In the genomic region with DNA sequence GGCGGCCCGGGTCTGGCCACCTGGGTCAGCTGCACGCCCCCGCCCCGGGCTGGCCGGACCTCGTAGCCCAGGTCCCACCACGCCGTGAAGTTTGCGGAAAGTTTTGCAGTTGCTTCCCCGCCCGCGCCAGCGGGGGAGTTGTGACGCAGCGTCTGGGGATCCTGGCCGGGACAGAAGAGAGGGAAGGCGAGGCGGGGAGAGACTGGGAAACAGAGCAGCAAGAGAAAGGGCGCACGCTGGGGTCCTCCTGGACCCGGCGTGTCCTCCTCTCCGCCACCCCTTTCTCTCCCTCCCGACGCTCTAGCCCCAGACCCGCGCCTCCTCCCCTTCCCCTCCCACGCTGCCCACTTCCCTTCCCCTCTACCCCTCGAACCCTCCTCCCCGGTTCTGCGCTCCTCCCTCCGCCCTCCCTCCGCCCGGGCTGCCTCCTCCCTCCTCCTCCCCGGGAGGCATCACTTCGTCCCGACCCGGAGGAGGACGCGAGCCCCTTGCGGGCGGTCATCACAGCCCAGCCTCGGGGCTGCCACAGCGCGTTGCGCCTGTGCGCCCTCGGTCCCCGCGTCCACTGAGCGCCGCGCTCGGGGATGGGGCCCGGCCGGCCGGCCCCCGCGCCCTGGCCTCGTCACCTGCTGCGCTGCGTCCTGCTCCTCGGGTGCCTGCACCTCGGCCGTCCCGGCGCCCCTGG, we compare ENCODE assay signal across 8 cellular contexts. TPM values are rescaled to one million over a fixed set of nuclear protein-coding genes. Genes with fewer than 3 reads are reported as not detected.
DNase-seq lines count a peak whose midpoint lies in the region; ATAC-seq and TF ChIP-seq lines count a peak whose summit lies in the region.

A gene with protein sequence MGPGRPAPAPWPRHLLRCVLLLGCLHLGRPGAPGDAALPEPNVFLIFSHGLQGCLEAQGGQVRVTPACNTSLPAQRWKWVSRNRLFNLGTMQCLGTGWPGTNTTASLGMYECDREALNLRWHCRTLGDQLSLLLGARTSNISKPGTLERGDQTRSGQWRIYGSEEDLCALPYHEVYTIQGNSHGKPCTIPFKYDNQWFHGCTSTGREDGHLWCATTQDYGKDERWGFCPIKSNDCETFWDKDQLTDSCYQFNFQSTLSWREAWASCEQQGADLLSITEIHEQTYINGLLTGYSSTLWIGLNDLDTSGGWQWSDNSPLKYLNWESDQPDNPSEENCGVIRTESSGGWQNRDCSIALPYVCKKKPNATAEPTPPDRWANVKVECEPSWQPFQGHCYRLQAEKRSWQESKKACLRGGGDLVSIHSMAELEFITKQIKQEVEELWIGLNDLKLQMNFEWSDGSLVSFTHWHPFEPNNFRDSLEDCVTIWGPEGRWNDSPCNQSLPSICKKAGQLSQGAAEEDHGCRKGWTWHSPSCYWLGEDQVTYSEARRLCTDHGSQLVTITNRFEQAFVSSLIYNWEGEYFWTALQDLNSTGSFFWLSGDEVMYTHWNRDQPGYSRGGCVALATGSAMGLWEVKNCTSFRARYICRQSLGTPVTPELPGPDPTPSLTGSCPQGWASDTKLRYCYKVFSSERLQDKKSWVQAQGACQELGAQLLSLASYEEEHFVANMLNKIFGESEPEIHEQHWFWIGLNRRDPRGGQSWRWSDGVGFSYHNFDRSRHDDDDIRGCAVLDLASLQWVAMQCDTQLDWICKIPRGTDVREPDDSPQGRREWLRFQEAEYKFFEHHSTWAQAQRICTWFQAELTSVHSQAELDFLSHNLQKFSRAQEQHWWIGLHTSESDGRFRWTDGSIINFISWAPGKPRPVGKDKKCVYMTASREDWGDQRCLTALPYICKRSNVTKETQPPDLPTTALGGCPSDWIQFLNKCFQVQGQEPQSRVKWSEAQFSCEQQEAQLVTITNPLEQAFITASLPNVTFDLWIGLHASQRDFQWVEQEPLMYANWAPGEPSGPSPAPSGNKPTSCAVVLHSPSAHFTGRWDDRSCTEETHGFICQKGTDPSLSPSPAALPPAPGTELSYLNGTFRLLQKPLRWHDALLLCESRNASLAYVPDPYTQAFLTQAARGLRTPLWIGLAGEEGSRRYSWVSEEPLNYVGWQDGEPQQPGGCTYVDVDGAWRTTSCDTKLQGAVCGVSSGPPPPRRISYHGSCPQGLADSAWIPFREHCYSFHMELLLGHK (N-terminal part only) (plus strand): TSS at position 452 of the 685 bp plus-strand sequence. CDS start 133 bp downstream, at position 585.

- no peaks in the 10 kb centered on the region for H3K27me3 ChIP-seq in osteoblast (ENCODE audit: insufficient read depth, low read length)

- H3K4me2 ChIP-seq in osteoblast (ENCODE audit: insufficient read depth, low read length): peak within 1 kb of the TSS; percentile 97

- peak in 2 of 3 experiments; percentile 37 to 46 for DNase-seq in NCI-H1417 (lab: John Stamatoyannopoulos, UW)
- no peak for DNase-seq in NCI-H1417 treated with DMSO at 0.1 percent for 48 hours (lab: John Stamatoyannopoulos, UW)
- DNase-seq in NCI-H69 (lab: John Stamatoyannopoulos, UW): peak; percentile 57
- peak; percentile 48 for DNase-seq in activated naive CD4-positive, alpha-beta T cell treated with anti-CD3 and anti-CD28 coated beads, Interleukin-2, amount 50 U/mL, for 16 hours
- peak; percentile 83 for DNase-seq in Right ventricle myocardium inferior (ENCODE audit: missing footprints)
- peak; percentile 93 for DNase-seq in osteoblast (ENCODE audit: insufficient read length, low spot score, missing footprints)
- DNase-seq in ureter (ENCODE audit: low spot score): peak; percentile 73
- DNase-seq in NCI-H2171 (lab: John Stamatoyannopoulos, UW): no peak

- H3K4me1 ChIP-seq in osteoblast (ENCODE audit: insufficient read depth, low read length): peaks cover 41% of the 10 kb centered on the region

- peaks cover 16% of the 10 kb centered on the region for H3K36me3 ChIP-seq in osteoblast (ENCODE audit: insufficient read depth, low read length)

- no peak for TF ChIP-seq CTCF in osteoblast (IDR thresholded peaks at IDR 0.05; ENCODE audit: extremely low read depth, low read depth, low read length)

- H3K79me2 ChIP-seq in osteoblast (ENCODE audit: insufficient read depth, low read length): peaks cover 43% of the 10 kb centered on the region

- peak within 1 kb of the TSS; percentile 86 for H3K4me3 ChIP-seq in osteoblast (ENCODE audit: insufficient read depth, low read length)

- peak; percentile 67 for ATAC-seq in Right ventricle myocardium inferior

- peak within 1 kb of the TSS; percentile 54 for H2AFZ ChIP-seq in osteoblast (ENCODE audit: low read length)

- peaks cover 37% of the 10 kb centered on the region for H4K20me1 ChIP-seq in osteoblast (ENCODE audit: insufficient read depth, low read length)

- intact Hi-C loops in Right ventricle myocardium inferior (cut with DNase I): no loop called here

- peak within 1 kb of the TSS; percentile 92 for H3K27ac ChIP-seq in osteoblast (ENCODE audit: low read depth, low read length)

- H3K9me3 ChIP-seq in osteoblast (ENCODE audit: low read depth, low read length): no peaks in the 10 kb centered on the region

RNA-seq across cellular contexts. Expression of the gene that starts here (rescaled TPM):
- total RNA-seq in Right ventricle myocardium inferior (33.8 TPM), osteoblast (443 and 552 TPM in 2 replicates), ureter (40.0 TPM)

Comparison
In these comparisons a context has a peak if more than half of its experiments do, and no peak if none do; other contexts are left out.
1. RNA of the gene that starts here (total RNA-seq): 443 to 552 TPM in osteoblast; 40.0 TPM in ureter (single experiment) and 33.8 TPM in Right ventricle myocardium inferior (single experiment); every median in the first group is over 10 times any median in the second.
2. DNase-seq: peak in NCI-H1417 (2 of 3), NCI-H69 (single experiment), activated naive CD4-positive, alpha-beta T cell treated with anti-CD3 and anti-CD28 coated beads, Interleukin-2, amount 50 U/mL, for 16 hours (single experiment), Right ventricle myocardium inferior (single experiment), osteoblast (single experiment) and ureter (single experiment); none in NCI-H1417 treated with DMSO at 0.1 percent for 48 hours (single experiment) and NCI-H2171 (single experiment).